ENCODE assay signal across 1 cellular context in genomic region chr14:101318271-101318670, GRCh38.
TF ChIP-seq lines count a peak whose summit lies in the region.

No MANE protein-coding gene starts in this region.

TF ChIP-seq in HepG2, 621 proteins besides CTCF, POLR2A, EP300 and RAD21 (continued from another document):
- TF ChIP-seq ARID5B (CRISPR knock-in tag; IDR thresholded peaks at IDR 0.05) = 0 out of 2 replicates have a peak, but pooled peaks have one; percentile 27
- no peak for TF ChIP-seq KLF6 (CRISPR knock-in tag; IDR thresholded peaks at IDR 0.05)
- no peak for TF ChIP-seq ZNF503 (CRISPR knock-in tag; IDR thresholded peaks at IDR 0.05)
- no peak for TF ChIP-seq ZNF619 (CRISPR knock-in tag; IDR thresholded peaks at IDR 0.05)
- no peak for TF ChIP-seq GPBP1L1 (CRISPR knock-in tag; IDR thresholded peaks at IDR 0.05)
- TF ChIP-seq GRHL1 (CRISPR knock-in tag; conservative IDR thresholded peaks at IDR 0.05) = no peak
- TF ChIP-seq SOX13 (IDR thresholded peaks at IDR 0.05) = no peak
- TF ChIP-seq SOX13 (CRISPR knock-in tag; conservative IDR thresholded peaks at IDR 0.05 in 1 of 2, IDR thresholded peaks at IDR 0.05 in 1 of 2) = 0 out of 4 replicates have a peak, but pooled peaks of 1 of the 2 experiments have one; percentile 11
- TF ChIP-seq FOXA3 (CRISPR knock-in tag; IDR thresholded peaks at IDR 0.05) = peak; percentile 69
- TF ChIP-seq HMG20A (CRISPR knock-in tag; IDR thresholded peaks at IDR 0.05; ENCODE audit: borderline replicate concordance) = peak; percentile 23; the same call in 1 of the 2 replicates
- TF ChIP-seq FOXK1 (CRISPR knock-in tag; IDR thresholded peaks at IDR 0.05; ENCODE audit: borderline replicate concordance, low read depth) = peak; percentile 29; the same call in 1 of the 2 replicates
- 0 out of 2 replicates have a peak, but pooled peaks have one; percentile 21 for TF ChIP-seq BCL6 (CRISPR knock-in tag; IDR thresholded peaks at IDR 0.05)
- 0 out of 2 replicates have a peak, but pooled peaks have one; percentile 16 for TF ChIP-seq RARA (CRISPR knock-in tag; IDR thresholded peaks at IDR 0.05)
